ENCODE assay signal across 13 cellular contexts in genomic region chr5:95988877-95989276, GRCh38. TPM values are rescaled to one million over a fixed set of nuclear protein-coding genes. Genes with fewer than 3 reads are reported as not detected.
DNase-seq lines count a peak whose midpoint lies in the region; ATAC-seq, FAIRE-seq and TF ChIP-seq lines count a peak whose summit lies in the region.
"Had no signal": no experiment of that assay in that cellular context is flagged by ENCODE, and none has a peak within 500 bp of the region (broad histone marks: within the 10 kb centered on the region; RNA-seq: fewer than 3 reads in every experiment).

No MANE protein-coding gene starts in this region.

- H3K9me3 ChIP-seq in Caco-2 (no peaks in the 10 kb centered on the region), small intestine (ENCODE audit: control insufficient read depth, low read depth) (no peaks in the 10 kb centered on the region)

- no peak for FAIRE-seq in small intestine (lab: Jason Lieb, UNC)

- CTCF ChIA-PET in Caco-2 (lab: Charles Lee), result interaction anchor here (1.8 kb wide), 1 partner anchor 9 kb away, joined by 5 read pairs; no protein-coding TSS in a partner anchor

- no peaks in the 10 kb centered on the region for H3K36me3 ChIP-seq in Caco-2 (ENCODE audit: control insufficient read depth, insufficient read depth, low read length)
- no peaks in the 10 kb centered on the region for H3K36me3 ChIP-seq in small intestine (ENCODE audit: control insufficient read depth in 2 of 2, insufficient read depth in 2 of 2, low read length in 2 of 2)

- H3K27me3 ChIP-seq in Caco-2 (replicated peaks; ENCODE audit: control insufficient read depth, insufficient read depth, low read length) (no peaks in the 10 kb centered on the region), small intestine (ENCODE audit: control insufficient read depth in 2 of 2, insufficient read depth in 2 of 2, low read length in 2 of 2) (no peaks in the 10 kb centered on the region)

- H3K36me3 Mint-ChIP-seq in Caco-2 (ENCODE audit: insufficient read depth, unreplicated experiment) (no peaks in the 10 kb centered on the region), mesothelial cell of epicardium (no peaks in the 10 kb centered on the region)
- H3K36me3 Mint-ChIP-seq: IgD-negative memory B cell had no signal

- no peaks in the 10 kb centered on the region for H3K9me3 Mint-ChIP-seq in Caco-2 (ENCODE audit: unreplicated experiment)
- H3K9me3 Mint-ChIP-seq in mesothelial cell of epicardium, result no peaks in the 10 kb centered on the region
- H3K9me3 Mint-ChIP-seq: IgD-negative memory B cell had no signal

- H3K4me3 ChIP-seq in Caco-2 (ENCODE audit: low read depth, low read length), result no peak overlapping the region
- no peak overlapping the region for H3K4me3 ChIP-seq in small intestine (ENCODE audit: low read depth in 1 of 2, low read length in 2 of 2)

- H3K27ac ChIP-seq in caudate nucleus (ENCODE audit: low read depth, low read length), result peak overlapping the region; percentile 71
- H3K27ac ChIP-seq in small intestine (ENCODE audit: low read depth in 1 of 2, low read length in 1 of 2), result no peak overlapping the region

- POLR2A ChIA-PET in Caco-2 (lab: Charles Lee), result interaction anchor here (1.8 kb wide), 1 partner anchor 26 kb away, joined by 4 read pairs; no protein-coding TSS in a partner anchor

- H3K27me3 Mint-ChIP-seq in Caco-2 (ENCODE audit: insufficient read depth, unreplicated experiment) (no peaks in the 10 kb centered on the region), mesothelial cell of epicardium (ENCODE audit: low read depth) (no peaks in the 10 kb centered on the region)
- H3K27me3 Mint-ChIP-seq: IgD-negative memory B cell had no signal

- intact Hi-C loops in Caco-2 (cut with micrococcal nuclease; ENCODE audit: unreplicated experiment), result loop anchor here (1.0 to 5.0 kb wide), 3 partner anchors 48 to 653 kb away; no protein-coding TSS in a partner anchor

- DNase-seq in Caco-2 (no peak), caudate nucleus (lab: John Stamatoyannopoulos, UW) (peak in 3 of 61 donors; percentile 3 to 33 (median 30)), left lobe of liver (ENCODE audit: low spot score) (no peak), small intestine (peak; percentile 28), mesothelial cell of epicardium (ENCODE audit: low spot score in 2 of 2, unreplicated experiment in 2 of 2) (no peak)
- DNase-seq: Calu3, H7, NCI-H187 treated with DMSO at 0.1 percent for 48 hours, NCI-H345, NCI-H526 treated with DMSO at 0.1 percent for 48 hours had no signal

- H3K4me1 Mint-ChIP-seq in Caco-2 (ENCODE audit: low read depth, unreplicated experiment), result peaks cover 9% of the 10 kb centered on the region
- H3K4me1 Mint-ChIP-seq in mesothelial cell of epicardium, result peaks cover 8% of the 10 kb centered on the region
- H3K4me1 Mint-ChIP-seq: IgD-negative memory B cell had no signal

- peak overlapping the region; percentile 85 for H3K27ac Mint-ChIP-seq in Caco-2 (ENCODE audit: unreplicated experiment)
- H3K27ac Mint-ChIP-seq in mesothelial cell of epicardium, result no peak overlapping the region
- H3K27ac Mint-ChIP-seq: IgD-negative memory B cell had no signal

- BruUV-seq in Caco-2 (replicated peaks; lab: Mats Ljungman, UMichigan), result no TSS peak

- TF ChIP-seq CTCF in Caco-2 (IDR thresholded peaks at IDR 0.05; ENCODE audit: insufficient read depth in 1 of 2, low read depth in 1 of 2, low read length in 1 of 2, severe bottlenecking in 1 of 2, unreplicated experiment in 1 of 2) (no peak), mesothelial cell of epicardium (IDR thresholded peaks at IDR 0.05; ENCODE audit: unreplicated experiment) (no peak)

- H3K4me1 ChIP-seq in Caco-2, result peaks cover 70% of the 10 kb centered on the region
- peaks cover 0 to 3% of the 10 kb centered on the region in 2 donors for H3K4me1 ChIP-seq in small intestine (ENCODE audit: control insufficient read depth in 2 of 2, insufficient read depth in 1 of 2, low read depth in 1 of 2, low read length in 1 of 2)

- 19 to 59% (median 39%) methylated on average over 3 of the region's 3 CpGs for WGBS in small intestine, 3 donors

- ATAC-seq in left lobe of liver (peak; percentile 53), GM21529 (IDR thresholded peaks at IDR 0.05; ENCODE audit: unreplicated experiment) (no peak), HG03521 (IDR thresholded peaks at IDR 0.05; ENCODE audit: unreplicated experiment) (no peak)

- H3K4me3 Mint-ChIP-seq in Caco-2 (ENCODE audit: unreplicated experiment), result no peak overlapping the region
- no peak overlapping the region for H3K4me3 Mint-ChIP-seq in mesothelial cell of epicardium
- H3K4me3 Mint-ChIP-seq: IgD-negative memory B cell had no signal

RNA-seq across cellular contexts. Expression of gene ELL2, which starts 27.2 kb away (rescaled TPM):
- 78.1 and 81.0 TPM in 2 replicates for total RNA-seq in Caco-2 (2022)
- total RNA-seq in left lobe of liver, result 76.4 TPM
- polyA plus RNA-seq in small intestine, result 10 to 100 TPM in 2 of 3 donors, 1 to 10 TPM in 1; 9.7 to 13.9 (median 10.5) TPM
- 11.7 to 13.5 TPM (median 11.8 TPM) in 3 replicates for total RNA-seq in mesothelial cell of epicardium
